ENCODE assay signal across 8 cellular contexts in the genomic region with DNA sequence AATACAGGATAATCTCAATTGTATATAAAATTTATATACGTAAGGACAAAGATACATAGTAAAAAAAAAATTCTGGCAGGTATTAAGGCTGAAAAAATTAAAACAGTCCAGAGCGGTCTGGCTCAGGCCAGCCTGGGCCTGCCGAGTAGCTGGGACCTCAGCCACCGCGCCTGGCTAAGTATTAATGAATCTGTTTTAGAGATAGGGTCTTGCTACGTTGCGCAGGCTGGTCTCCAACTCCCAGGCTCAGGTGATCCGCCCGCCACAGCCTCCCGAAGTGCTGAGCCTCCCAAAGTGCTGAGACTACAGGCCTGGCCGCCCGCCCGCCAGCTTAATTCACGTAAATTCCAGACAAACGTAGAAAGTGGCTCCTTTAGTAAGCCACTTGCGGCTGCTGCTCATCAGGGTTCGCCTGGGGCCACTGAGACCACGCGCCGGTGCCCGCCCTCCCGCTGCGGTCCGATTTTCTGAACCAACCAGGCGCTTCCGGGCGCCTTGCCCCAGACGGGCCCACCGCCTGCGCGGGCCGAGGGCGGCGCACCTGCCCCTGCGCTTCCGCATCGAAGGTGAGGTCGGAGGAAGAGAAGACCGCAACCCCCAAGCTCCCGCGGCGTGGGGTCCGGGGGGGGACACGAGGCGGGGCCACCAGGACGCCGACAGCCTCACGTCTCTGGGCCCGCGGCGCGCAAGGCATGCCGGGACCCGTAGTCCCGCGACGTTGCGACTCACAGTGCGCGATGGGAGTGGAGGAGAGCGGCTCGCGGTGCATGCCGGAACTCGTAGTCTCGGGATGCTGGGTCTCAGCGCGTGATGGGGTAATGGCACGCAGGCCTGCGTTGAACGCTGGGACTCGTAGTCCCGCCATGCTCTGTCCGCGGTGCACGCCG. TPM values are rescaled to one million over a fixed set of nuclear protein-coding genes. Genes with fewer than 3 reads are reported as not detected.
DNase-seq lines count a peak whose midpoint lies in the region; ATAC-seq and TF ChIP-seq lines count a peak whose summit lies in the region.

No MANE protein-coding gene starts in this region.

- peak; percentile 99 for DNase-seq in DMS 273 (lab: John Stamatoyannopoulos, UW; ENCODE audit: unreplicated experiment)
- DNase-seq in HuH-7 (ENCODE audit: low spot score) = peak; percentile 95
- DNase-seq in activated T-cell treated with anti-CD3 and anti-CD28 coated beads for 1 hour (ENCODE audit: low read depth) = peak; percentile 96
- peak; percentile 96 for DNase-seq in endothelial cell (ENCODE audit: low spot score)
- DNase-seq in stimulated activated CD8-positive, alpha-beta memory T cell treated with anti-CD3 and anti-CD28 coated beads, Interleukin-15, amount 100 ng/mL, for 24 hours (ENCODE audit: low read depth) = peak; percentile 86

- peak overlapping the region; percentile 98 for H3K4me2 ChIP-seq in OCI-LY1 (ENCODE audit: low read length)

- peak overlapping the region; percentile 88 for H3K27ac Mint-ChIP-seq in endothelial cell (ENCODE audit: unreplicated experiment)

- H3K27me3 Mint-ChIP-seq in endothelial cell (ENCODE audit: unreplicated experiment) = peaks cover 13% of the 10 kb centered on the region

- no peaks in the 10 kb centered on the region for H3K9me3 Mint-ChIP-seq in endothelial cell (ENCODE audit: unreplicated experiment)

- H3K4me1 ChIP-seq in OCI-LY1 (ENCODE audit: insufficient read depth, low read length, severe bottlenecking) = peaks cover 45% of the 10 kb centered on the region
- H3K4me1 ChIP-seq in mesodermal cell (ENCODE audit: control insufficient read depth, insufficient read depth, low read length, poor library complexity, severe bottlenecking) = peaks cover 24% of the 10 kb centered on the region

- H3K9ac ChIP-seq in OCI-LY1 (ENCODE audit: low read length) = peak overlapping the region; percentile 90

- H3K4me3 ChIP-seq in OCI-LY1 (ENCODE audit: low read depth, low read length, poor library complexity, severe bottlenecking) (peak overlapping the region; percentile 75), mesodermal cell (ENCODE audit: extremely low read depth, insufficient read depth, low read length, poor library complexity, severe bottlenecking) (peak overlapping the region; percentile 65)

- TF ChIP-seq CTCF in OCI-LY1 (IDR thresholded peaks at IDR 0.05; ENCODE audit: low read length) (no peak), endothelial cell (IDR thresholded peaks at IDR 0.05; ENCODE audit: unreplicated experiment) (no peak)

- peak overlapping the region; percentile 93 for H3K4me3 Mint-ChIP-seq in endothelial cell (ENCODE audit: unreplicated experiment)

- 1 to 2% methylated on average over 65 to 67 of the region's 77 CpGs for WGBS in mesodermal cell (ENCODE audit: insufficient coverage in 2 of 2), 2 experiments

- H3K9me3 ChIP-seq in OCI-LY1 (ENCODE audit: low read length) = 0 out of 2 replicates have a peak, but pooled peaks cover 3% of the 10 kb centered on the region
- no peaks in the 10 kb centered on the region for H3K9me3 ChIP-seq in mesodermal cell (ENCODE audit: control insufficient read depth, low read length)

- H3K9me2 ChIP-seq in OCI-LY1 (ENCODE audit: low read depth, low read length) = no peaks in the 10 kb centered on the region

- peaks cover 14% of the 10 kb centered on the region for H3K4me1 Mint-ChIP-seq in endothelial cell (ENCODE audit: unreplicated experiment)

- no peak overlapping the region for H2AFZ ChIP-seq in OCI-LY1 (ENCODE audit: low read length)

- H3K27me3 ChIP-seq in OCI-LY1 (ENCODE audit: insufficient read depth, low read length) = no peaks in the 10 kb centered on the region

- no peaks in the 10 kb centered on the region for H3K36me3 Mint-ChIP-seq in endothelial cell (ENCODE audit: low read depth, unreplicated experiment)

- peak; percentile 91 for ATAC-seq in GM21526 (IDR thresholded peaks at IDR 0.05; ENCODE audit: low FRiP score, unreplicated experiment)

- H3K36me3 ChIP-seq in OCI-LY1 (ENCODE audit: insufficient read depth, low read length) (peaks cover 25% of the 10 kb centered on the region), mesodermal cell (ENCODE audit: control insufficient read depth, insufficient read depth, low read length) (peaks cover 39% of the 10 kb centered on the region)

- peaks cover 23% of the 10 kb centered on the region; the same call in 1 of the 2 replicates for H3K79me2 ChIP-seq in OCI-LY1 (ENCODE audit: insufficient read depth, low read length)

- peak overlapping the region; percentile 79 for H3K27ac ChIP-seq in OCI-LY1 (ENCODE audit: low read depth, low read length, poor library complexity, severe bottlenecking)
- H3K27ac ChIP-seq in mesodermal cell (ENCODE audit: low read depth, low read length, severe bottlenecking) = peak overlapping the region; percentile 96

- no peaks in the 10 kb centered on the region for H3F3A ChIP-seq in OCI-LY1 (ENCODE audit: insufficient read depth, low read length)

- no peaks in the 10 kb centered on the region for H4K20me1 ChIP-seq in OCI-LY1 (ENCODE audit: insufficient read depth, low read length)

RNA-seq across cellular contexts. Expression of a gene that starts 0.7 kb away (rescaled TPM):
- total RNA-seq in endothelial cell (ENCODE audit: unreplicated experiment) = 34.2 TPM
- polyA plus RNA-seq in mesodermal cell (2013, experiment 1 of 2) = 20.6 TPM
- polyA plus RNA-seq in mesodermal cell (2013, experiment 2 of 2) = 16.2 TPM

Comparison
In these comparisons a context has a peak if more than half of its experiments do, and no peak if none do; other contexts are left out.
1. Peak in every context shown above with its lines: DNase-seq, ATAC-seq, H3K4me3 ChIP-seq and H3K27ac ChIP-seq.